In genomic region chr1:15618685-15619525, GRCh38 we compare ENCODE assay signal across 8 cellular contexts. TPM values are rescaled to one million over a fixed set of nuclear protein-coding genes. Genes with fewer than 3 reads are reported as not detected.
DNase-seq lines count a peak whose midpoint lies in the region; ATAC-seq and TF ChIP-seq lines count a peak whose summit lies in the region.

No MANE protein-coding gene starts in this region.

- TF ChIP-seq EP300 in tibial nerve (IDR thresholded peaks at IDR 0.05) = peak in 1 of 2 donors; percentile 74

- WGBS in tibial nerve, 2 donors = 73 to 75% methylated on average over 26 of the region's 26 CpGs

- TF ChIP-seq CTCF in AG04449 (IDR thresholded peaks at IDR 0.05; ENCODE audit: insufficient read depth, low read length, missing control alignments) (no peak), ascending aorta (IDR thresholded peaks at IDR 0.05) (no peak), tibial nerve (IDR thresholded peaks at IDR 0.05) (no peak)

- H3K27ac ChIP-seq in ascending aorta = peak overlapping the region; percentile 94 to 96
- H3K27ac ChIP-seq in tibial nerve = peak overlapping the region; percentile 92 to 99 (median 97)

- H3K4me3 ChIP-seq in AG04449 (ENCODE audit: low read depth, low read length) (peak overlapping the region; percentile 88), ascending aorta (peak overlapping the region; percentile 86 to 95), tibial nerve (peak overlapping the region; percentile 85 to 98 (median 89))

- intact Hi-C loops in ascending aorta (cut with DNase I) = loop anchor here (1.0 to 5.0 kb wide), 4 partner anchors 16 to 128 kb away; partner anchors contain the start of genes DNAJC16 and PLEKHM2

- POLR2A ChIA-PET in AG04449 (lab: Yijun Ruan, JAX) = interaction anchor here (0.6 to 1.8 kb wide), 3 partner anchors 8 to 84 kb away, joined by 3 to 6 read pairs (median 5); no protein-coding TSS in a partner anchor

- CTCF ChIA-PET in AG04449 (lab: Yijun Ruan, JAX) = interaction anchor here (0.7 to 1.2 kb wide), 4 partner anchors 9 to 84 kb away, joined by 3 read pairs; no protein-coding TSS in a partner anchor

- H3K36me3 ChIP-seq in ascending aorta (no peaks in the 10 kb centered on the region), tibial nerve (no peaks in the 10 kb centered on the region)

- H3K9me3 ChIP-seq in ascending aorta (no peaks in the 10 kb centered on the region), tibial nerve (no peaks in the 10 kb centered on the region)

- DNase-seq in AG04449 (ENCODE audit: low read depth, low spot score) (peak; percentile 33), HS-5 (ENCODE audit: low read depth) (peak; percentile 20), ascending aorta (ENCODE audit: low spot score in 2 of 2) (peak in 1 of 2 donors; percentile 46), left lobe of liver (ENCODE audit: low spot score) (no peak), tibial nerve (ENCODE audit: low spot score in 2 of 2) (peak in 1 of 2 donors; percentile 34), glomerular visceral epithelial cell (ENCODE audit: extremely low spot score) (no peak)
- DNase-seq in activated CD4-positive, CD25-positive, alpha-beta regulatory T cell (lab: John Stamatoyannopoulos, UW) = no peak

- ATAC-seq in left lobe of liver (peak; percentile 33), HG02852 (IDR thresholded peaks at IDR 0.05; ENCODE audit: unreplicated experiment) (no peak)

- no peaks in the 10 kb centered on the region for H3K27me3 ChIP-seq in ascending aorta
- H3K27me3 ChIP-seq in tibial nerve = no peaks in the 10 kb centered on the region

- H3K4me1 ChIP-seq in ascending aorta (peaks cover 0 to 18% of the 10 kb centered on the region in 2 donors), tibial nerve (peaks cover 0 to 63% (median 39%) of the 10 kb centered on the region in 4 donors)

- TF ChIP-seq POLR2A in tibial nerve (IDR thresholded peaks at IDR 0.05) = no peak

RNA-seq across cellular contexts. Expression of gene DDI2, which starts 1.6 kb away (rescaled TPM):
- total RNA-seq in ascending aorta (13.0 TPM), left lobe of liver (50.1 TPM), tibial nerve (10 to 100 TPM; 41.7 to 79.8 (median 61.8) TPM)

RNA-seq across cellular contexts. Expression of gene AGMAT, which starts 34.1 kb away (rescaled TPM):
- 1.1 TPM for total RNA-seq in ascending aorta
- total RNA-seq in left lobe of liver = 58.0 TPM
- total RNA-seq in tibial nerve = not detected

Comparison
In these comparisons a context has a peak if more than half of its experiments do, and no peak if none do; other contexts are left out.
1. DNase-seq: peak in AG04449 (single experiment) and HS-5 (single experiment); none in left lobe of liver (single experiment), glomerular visceral epithelial cell (single experiment) and activated CD4-positive, CD25-positive, alpha-beta regulatory T cell (0 of 4).
2. RNA of gene AGMAT, which starts 34.1 kb away (total RNA-seq): 58.0 TPM in left lobe of liver (single experiment); 1.1 TPM in ascending aorta (single experiment) and not detected in tibial nerve; every median in the first group is over 10 times any median in the second.
3. Peak in every context shown above with its lines, with median percentiles within 50 percentile points of each other: H3K4me3 ChIP-seq.